Comparison of ENCODE assay signal across 8 cellular contexts in genomic region chr18:3869848-3870247, GRCh38.
A peak's percentile ranks its signal among the peaks of the same experiment; 100 is the strongest.
DNase-seq lines count a peak whose midpoint lies in the region; ATAC-seq and TF ChIP-seq lines count a peak whose summit lies in the region.

No MANE protein-coding gene starts in this region.

- peaks cover 36% of the 10 kb centered on the region for H3K4me1 Mint-ChIP-seq in HFFc6 (ENCODE audit: low read depth)
- no peaks in the 10 kb centered on the region for H3K4me1 Mint-ChIP-seq in CD8-positive, alpha-beta T cell (ENCODE audit: low read depth)

- H3K36me3 ChIP-seq in esophagus muscularis mucosa = no peaks in the 10 kb centered on the region
- H3K36me3 ChIP-seq in prostate gland = no peaks in the 10 kb centered on the region
- H3K36me3 ChIP-seq in CD8-positive, alpha-beta T cell (ENCODE audit: insufficient read depth, low read length) = no peaks in the 10 kb centered on the region

- CTCF ChIA-PET in CD8-positive, alpha-beta T cell (lab: Charles Lee) = interaction anchor here (0.9 to 1.4 kb wide), 2 partner anchors 29 to 99 kb away, joined by 3 read pairs; no protein-coding TSS in a partner anchor

- H3K27ac ChIP-seq in esophagus muscularis mucosa (replicated peaks in 1 of 4) = no peak overlapping the region
- no peak overlapping the region for H3K27ac ChIP-seq in prostate gland
- H3K27ac ChIP-seq in CD8-positive, alpha-beta T cell (ENCODE audit: low read depth, low read length) = no peak overlapping the region

- no peak for TF ChIP-seq EP300 in esophagus muscularis mucosa (IDR thresholded peaks at IDR 0.05)

- no peaks in the 10 kb centered on the region for H3K36me3 Mint-ChIP-seq in HFFc6 (ENCODE audit: low read depth)
- no peaks in the 10 kb centered on the region for H3K36me3 Mint-ChIP-seq in CD8-positive, alpha-beta T cell

- no peak for ATAC-seq in CD8-positive, alpha-beta T cell
- ATAC-seq in GM21423 (IDR thresholded peaks at IDR 0.05; ENCODE audit: unreplicated experiment) = no peak

- H3K4me3 Mint-ChIP-seq in HFFc6 = no peak overlapping the region
- no peak overlapping the region for H3K4me3 Mint-ChIP-seq in CD8-positive, alpha-beta T cell

- H3K27me3 ChIP-seq in esophagus muscularis mucosa (no peaks in the 10 kb centered on the region), prostate gland (replicated peaks; ENCODE audit: insufficient read depth) (no peaks in the 10 kb centered on the region)
- peaks cover 3% of the 10 kb centered on the region for H3K27me3 ChIP-seq in CD8-positive, alpha-beta T cell (ENCODE audit: insufficient read depth, low read length)

- no peaks in the 10 kb centered on the region for H3K27me3 Mint-ChIP-seq in HFFc6 (ENCODE audit: insufficient read depth)
- H3K27me3 Mint-ChIP-seq in CD8-positive, alpha-beta T cell (ENCODE audit: low read depth) = peaks cover 11% of the 10 kb centered on the region

- TF ChIP-seq POLR2A in esophagus muscularis mucosa (IDR thresholded peaks at IDR 0.05; ENCODE audit: low read depth) (no peak), prostate gland (IDR thresholded peaks at IDR 0.05) (no peak)

- POLR2A ChIA-PET in CD8-positive, alpha-beta T cell (lab: Charles Lee) = no interaction called here

- peak; percentile 12 for DNase-seq in AG09319 (ENCODE audit: extremely low read depth, low read depth)
- peak; percentile 64 for DNase-seq in HFFc6
- DNase-seq in NOMO-1 treated with dmso at 0.1 percent for 144 hours (lab: John Stamatoyannopoulos, UW; ENCODE audit: unreplicated experiment) = peak; percentile 30
- no peak for DNase-seq in esophagus muscularis mucosa (ENCODE audit: extremely low spot score)
- no peak for DNase-seq in prostate gland (ENCODE audit: low spot score)
- no peak for DNase-seq in CD8-positive, alpha-beta T cell
- no peak for DNase-seq in activated CD4-positive, CD25-positive, alpha-beta regulatory T cell (lab: John Stamatoyannopoulos, UW)

- WGBS in esophagus muscularis mucosa = 18% methylated on average over 2 of the region's 2 CpGs
- 26% methylated on average over 2 of the region's 2 CpGs for WGBS in prostate gland

- H3K9me3 ChIP-seq in esophagus muscularis mucosa (no peaks in the 10 kb centered on the region), prostate gland (no peaks in the 10 kb centered on the region)
- H3K9me3 ChIP-seq in CD8-positive, alpha-beta T cell (ENCODE audit: low read length) = no peaks in the 10 kb centered on the region

- intact Hi-C loops in esophagus muscularis mucosa (cut with DNase I) (loop anchor here (2.0 to 10.0 kb wide), 3 partner anchors 99 to 165 kb away; no protein-coding TSS in a partner anchor), prostate gland (cut with DNase I) (loop anchor here (2.0 to 10.0 kb wide), 3 partner anchors 99 to 168 kb away; no protein-coding TSS in a partner anchor)
- intact Hi-C loops in CD8-positive, alpha-beta T cell (cut with DNase I, micrococcal nuclease) = no loop called here

- H3K4me3 ChIP-seq in esophagus muscularis mucosa (no peak overlapping the region), prostate gland (no peak overlapping the region)
- no peak overlapping the region for H3K4me3 ChIP-seq in CD8-positive, alpha-beta T cell (ENCODE audit: low read depth, low read length)

- no peak overlapping the region for H3K27ac Mint-ChIP-seq in HFFc6
- H3K27ac Mint-ChIP-seq in CD8-positive, alpha-beta T cell = no peak overlapping the region

- H3K9me3 Mint-ChIP-seq in HFFc6 = no peaks in the 10 kb centered on the region
- H3K9me3 Mint-ChIP-seq in CD8-positive, alpha-beta T cell = no peaks in the 10 kb centered on the region

- TF ChIP-seq CTCF in AG09319 (IDR thresholded peaks at IDR 0.05; ENCODE audit: low read depth, low read length) = peak; percentile 44
- TF ChIP-seq CTCF in HFFc6 (IDR thresholded peaks at IDR 0.05) = peak; percentile 82
- TF ChIP-seq CTCF in esophagus muscularis mucosa (IDR thresholded peaks at IDR 0.05) = peak in 2 of 3 experiments; percentile 35 to 48
- peak; percentile 15 to 63 (median 38) for TF ChIP-seq CTCF in prostate gland (IDR thresholded peaks at IDR 0.05)
- TF ChIP-seq CTCF in CD8-positive, alpha-beta T cell (IDR thresholded peaks at IDR 0.05) = no peak

- H3K4me1 ChIP-seq in esophagus muscularis mucosa (no peaks in the 10 kb centered on the region), prostate gland (replicated peaks) (no peaks in the 10 kb centered on the region)
- no peaks in the 10 kb centered on the region for H3K4me1 ChIP-seq in CD8-positive, alpha-beta T cell (ENCODE audit: insufficient read depth, low read length)

Comparison
In these comparisons a context has a peak if more than half of its experiments do, and no peak if none do; other contexts are left out.
1. DNase-seq: peak in AG09319 (single experiment), HFFc6 (single experiment) and NOMO-1 treated with dmso at 0.1 percent for 144 hours (single experiment); none in esophagus muscularis mucosa (single experiment), prostate gland (single experiment), CD8-positive, alpha-beta T cell (0 of 7) and activated CD4-positive, CD25-positive, alpha-beta regulatory T cell (0 of 4).
2. intact Hi-C loops: an anchor here in esophagus muscularis mucosa (2.0 to 10.0 kb wide) and prostate gland (2.0 to 10.0 kb wide); none called in CD8-positive, alpha-beta T cell.